ENCODE assay signal across 8 cellular contexts in the genomic region with DNA sequence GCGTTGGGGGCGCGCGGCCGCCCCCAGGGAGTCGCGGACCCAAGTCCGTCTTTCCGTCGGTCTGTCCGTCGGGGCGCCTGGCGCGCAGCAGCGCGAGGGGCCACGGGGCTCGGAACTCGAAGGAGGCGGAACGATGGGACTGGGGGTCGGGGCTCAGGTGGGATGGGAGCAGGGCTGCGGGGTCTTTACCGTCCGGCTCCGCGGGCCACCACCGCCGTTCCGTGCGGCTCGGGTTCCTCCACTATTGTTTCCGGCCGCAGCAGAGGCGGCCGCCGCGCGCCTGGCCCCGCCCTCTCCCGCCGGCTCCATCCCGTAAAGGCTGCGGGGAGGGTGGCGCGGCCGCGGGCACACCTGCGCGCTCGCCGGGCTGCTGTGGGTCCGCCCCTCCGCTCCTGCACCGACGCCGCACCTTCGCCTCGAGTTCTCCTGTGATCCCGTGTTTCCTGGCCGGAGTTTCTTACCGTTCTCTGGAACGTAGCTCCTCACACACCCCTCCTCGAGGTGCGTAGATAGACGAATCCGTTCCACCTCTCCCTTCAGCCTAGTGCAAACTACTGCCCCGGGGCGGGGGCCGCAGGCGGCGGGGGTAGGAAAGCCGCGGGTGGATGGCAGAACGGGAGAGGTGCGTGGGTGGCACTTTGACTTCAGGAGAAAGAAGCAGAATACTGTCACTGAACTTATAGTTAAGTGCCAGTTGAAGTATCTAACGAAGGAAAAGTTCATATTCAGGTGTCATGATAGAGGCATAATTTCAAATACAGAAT. TPM values are rescaled to one million over a fixed set of nuclear protein-coding genes. Genes with fewer than 3 reads are reported as not detected.
A peak's percentile ranks its signal among the peaks of the same experiment; 100 is the strongest.
DNase-seq lines count a peak whose midpoint lies in the region; ATAC-seq, FAIRE-seq and TF ChIP-seq lines count a peak whose summit lies in the region.

C21orf91 (minus strand) TSS at position 243 of the 764 bp plus-strand sequence. CDS start 1,038 bp downstream, outside the sequence.

- no peaks in the 10 kb centered on the region for H3K27me3 Mint-ChIP-seq in WTC11 (ENCODE audit: low read depth)

- no peak for TF ChIP-seq CTCF in WTC11 (IDR thresholded peaks at IDR 0.05)
- TF ChIP-seq CTCF in bronchial epithelial cell (IDR thresholded peaks at IDR 0.05; ENCODE audit: insufficient read depth, low read length, severe bottlenecking): no peak

- DNase-seq in ACHN: peak; percentile 84
- peak; percentile 72 for DNase-seq in NCI-H2196 (lab: John Stamatoyannopoulos, UW; ENCODE audit: unreplicated experiment)
- DNase-seq in WTC11 (ENCODE audit: low spot score): peak; percentile 79
- peak; percentile 56 for DNase-seq in bronchial epithelial cell (ENCODE audit: low read depth)
- DNase-seq in iris pigment epithelial cell (ENCODE audit: low read depth): peak; percentile 89
- DNase-seq in stimulated activated CD4-positive, alpha-beta T cell treated with anti-CD3 and anti-CD28 coated beads, Interleukin-12 subunit alpha, Interleukin-12 subunit beta, amount 100 ng/mL, for 24 hours (ENCODE audit: low read depth in 2 of 2): peak; percentile 72 to 79

- peak within 1 kb of the TSS; percentile 81 for H3K4me3 ChIP-seq in bronchial epithelial cell (ENCODE audit: low read depth, low read length)

- in situ Hi-C loops in ACHN (cut with HindIII; ENCODE audit: low pct_ligation_motif_present, low pct_unique_long_range_greater_than_20kb, low sequenced_read_pairs): no loop called here

- no peaks in the 10 kb centered on the region for H3K27me3 ChIP-seq in bronchial epithelial cell (ENCODE audit: control insufficient read depth, insufficient read depth, low read length)

- H3K36me3 ChIP-seq in bronchial epithelial cell (ENCODE audit: control insufficient read depth, insufficient read depth, low read length): peaks cover 2% of the 10 kb centered on the region

- peak within 1 kb of the TSS; percentile 97 for H3K27ac Mint-ChIP-seq in WTC11

- FAIRE-seq in bronchial epithelial cell (lab: Jason Lieb, UNC): no peak

- peaks cover 42% of the 10 kb centered on the region for H3K4me1 Mint-ChIP-seq in WTC11

- peaks cover 18% of the 10 kb centered on the region for H3K36me3 Mint-ChIP-seq in WTC11

- ATAC-seq in GM18868 (IDR thresholded peaks at IDR 0.05; ENCODE audit: unreplicated experiment) (peak; percentile 86), HG03103 (IDR thresholded peaks at IDR 0.05; ENCODE audit: low read depth, unreplicated experiment) (peak; percentile 79), WTC11 (peak; percentile 91)

- CTCF ChIA-PET in WTC11 (lab: Charles Lee): interaction anchor here (1.2 to 1.5 kb wide), 2 partner anchors 82 to 107 kb away, joined by 4 to 5 read pairs; no protein-coding TSS in a partner anchor

- peak within 1 kb of the TSS; percentile 89 for H3K4me3 Mint-ChIP-seq in WTC11

- H3K9me3 Mint-ChIP-seq in WTC11: no peaks in the 10 kb centered on the region

- POLR2A ChIA-PET in WTC11 (lab: Charles Lee): interaction anchor here (1.0 kb wide), 1 partner anchor 10 kb away, joined by 3 read pairs; no protein-coding TSS in a partner anchor

TF ChIP-seq in WTC11, 78 proteins besides CTCF, POLR2A, EP300 and RAD21 (continues in another document):
- TF ChIP-seq ATF2 (CRISPR knock-in tag; IDR thresholded peaks at IDR 0.05; ENCODE audit: borderline replicate concordance, low read depth): no peak
- TF ChIP-seq PRRX2 (CRISPR knock-in tag; IDR thresholded peaks at IDR 0.05): no peak
- no peak for TF ChIP-seq ARID4B (CRISPR knock-in tag; IDR thresholded peaks at IDR 0.05; ENCODE audit: borderline replicate concordance)
- 0 out of 2 replicates have a peak, but pooled peaks have one; percentile 26 for TF ChIP-seq ELF4 (CRISPR knock-in tag; IDR thresholded peaks at IDR 0.05; ENCODE audit: low read depth)
- TF ChIP-seq, protein P1, sequence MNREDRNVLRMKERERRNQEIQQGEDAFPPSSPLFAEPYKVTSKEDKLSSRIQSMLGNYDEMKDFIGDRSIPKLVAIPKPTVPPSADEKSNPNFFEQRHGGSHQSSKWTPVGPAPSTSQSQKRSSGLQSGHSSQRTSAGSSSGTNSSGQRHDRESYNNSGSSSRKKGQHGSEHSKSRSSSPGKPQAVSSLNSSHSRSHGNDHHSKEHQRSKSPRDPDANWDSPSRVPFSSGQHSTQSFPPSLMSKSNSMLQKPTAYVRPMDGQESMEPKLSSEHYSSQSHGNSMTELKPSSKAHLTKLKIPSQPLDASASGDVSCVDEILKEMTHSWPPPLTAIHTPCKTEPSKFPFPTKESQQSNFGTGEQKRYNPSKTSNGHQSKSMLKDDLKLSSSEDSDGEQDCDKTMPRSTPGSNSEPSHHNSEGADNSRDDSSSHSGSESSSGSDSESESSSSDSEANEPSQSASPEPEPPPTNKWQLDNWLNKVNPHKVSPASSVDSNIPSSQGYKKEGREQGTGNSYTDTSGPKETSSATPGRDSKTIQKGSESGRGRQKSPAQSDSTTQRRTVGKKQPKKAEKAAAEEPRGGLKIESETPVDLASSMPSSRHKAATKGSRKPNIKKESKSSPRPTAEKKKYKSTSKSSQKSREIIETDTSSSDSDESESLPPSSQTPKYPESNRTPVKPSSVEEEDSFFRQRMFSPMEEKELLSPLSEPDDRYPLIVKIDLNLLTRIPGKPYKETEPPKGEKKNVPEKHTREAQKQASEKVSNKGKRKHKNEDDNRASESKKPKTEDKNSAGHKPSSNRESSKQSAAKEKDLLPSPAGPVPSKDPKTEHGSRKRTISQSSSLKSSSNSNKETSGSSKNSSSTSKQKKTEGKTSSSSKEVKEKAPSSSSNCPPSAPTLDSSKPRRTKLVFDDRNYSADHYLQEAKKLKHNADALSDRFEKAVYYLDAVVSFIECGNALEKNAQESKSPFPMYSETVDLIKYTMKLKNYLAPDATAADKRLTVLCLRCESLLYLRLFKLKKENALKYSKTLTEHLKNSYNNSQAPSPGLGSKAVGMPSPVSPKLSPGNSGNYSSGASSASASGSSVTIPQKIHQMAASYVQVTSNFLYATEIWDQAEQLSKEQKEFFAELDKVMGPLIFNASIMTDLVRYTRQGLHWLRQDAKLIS (CRISPR knock-in tag; IDR thresholded peaks at IDR 0.05; ENCODE audit: borderline replicate concordance): no peak
- no peak; the same call in 1 of the 2 replicates for TF ChIP-seq ZNF317 (CRISPR knock-in tag; IDR thresholded peaks at IDR 0.05; ENCODE audit: borderline replicate concordance, low read depth)
- no peak for TF ChIP-seq ZNF671 (CRISPR knock-in tag; IDR thresholded peaks at IDR 0.05)

RNA-seq across cellular contexts. Expression of gene C21orf91, which starts in this region (rescaled TPM):
- total RNA-seq in WTC11 (2021) (27.3 to 30.5 TPM (median 27.8 TPM) in 3 replicates), bronchial epithelial cell (6.6 and 11.5 TPM in 2 replicates)

Comparison
In these comparisons a context has a peak if more than half of its experiments do, and no peak if none do; other contexts are left out.
1. Peak in every context shown above with its lines: DNase-seq, ATAC-seq and H3K4me3 ChIP-seq.